In genomic region chr10:46536171-46536570, GRCh38 we compare ENCODE assay signal across 15 cellular contexts. TPM values are rescaled to one million over a fixed set of nuclear protein-coding genes. Genes with fewer than 3 reads are reported as not detected.
DNase-seq lines count a peak whose midpoint lies in the region; ATAC-seq, FAIRE-seq and TF ChIP-seq lines count a peak whose summit lies in the region.
"Had no signal": no experiment of that assay in that cellular context is flagged by ENCODE, and none has a peak within 500 bp of the region (broad histone marks: within the 10 kb centered on the region; RNA-seq: fewer than 3 reads in every experiment).

No MANE protein-coding gene starts in this region.

- H3K4me3 ChIP-seq in H1 (ENCODE audit: extremely low read depth in 1 of 4, insufficient read depth in 2 of 4, low read depth in 3 of 4, low read length in 4 of 4) (no peak overlapping the region), aorta (ENCODE audit: low read length in 2 of 2) (no peak overlapping the region)

- H3K56ac ChIP-seq in H1 (replicated peaks; ENCODE audit: insufficient read length, low read depth, low read length) = no peak overlapping the region

- H3K18ac ChIP-seq in H1 (ENCODE audit: extremely low read depth, low read length) = no peak overlapping the region

- POLR2A ChIA-PET in H1 (lab: Charles Lee; ENCODE audit: partially characterized antibody) = interaction anchor here (1.3 kb wide), 1 partner anchor 21 kb away, joined by 4 read pairs; the partner anchor contains the start of gene GPRIN2

- no peak for TF ChIP-seq EP300 in H1 (IDR thresholded peaks at IDR 0.05; ENCODE audit: borderline replicate concordance in 1 of 2, low read depth in 2 of 2, low read length in 2 of 2)

- H3K9ac ChIP-seq in H1 (replicated peaks in 1 of 4; ENCODE audit: extremely low read depth in 1 of 4, low read depth in 3 of 4, low read length in 3 of 4) = no peak overlapping the region

- peaks cover 0 to 6% (median 1%) of the 10 kb centered on the region in 4 experiments; a peak in 4 of 7 replicates for H3K27me3 ChIP-seq in H1 (replicated peaks in 1 of 4; ENCODE audit: control insufficient read depth in 3 of 4, extremely low read depth in 1 of 4, insufficient read depth in 3 of 4, low read length in 3 of 4)
- H3K27me3 ChIP-seq in aorta (ENCODE audit: control insufficient read depth in 1 of 2, insufficient read depth in 2 of 2, low read length in 1 of 2) = no peaks in the 10 kb centered on the region

- H4K5ac ChIP-seq in H1 (ENCODE audit: insufficient read length, low read depth, low read length) = no peak overlapping the region

- intact Hi-C loops in left cardiac atrium (cut with DNase I) = no loop called here
- intact Hi-C loops in cardiac septum (cut with DNase I) = no loop called here
- intact Hi-C loops in posterior cingulate gyrus (cut with DNase I) = no loop called here
- intact Hi-C loops in aorta (cut with DNase I) = no loop called here

- H3K4me1 ChIP-seq in H1 (replicated peaks in 1 of 4; ENCODE audit: control insufficient read depth in 3 of 4, insufficient read depth in 4 of 4, low read length in 3 of 4) = peaks cover 7 to 10% (median 8%) of the 10 kb centered on the region in 4 experiments; a peak in 6 of 7 replicates
- H3K4me1 ChIP-seq in aorta (ENCODE audit: control insufficient read depth in 1 of 2, insufficient read depth in 2 of 2, low read length in 2 of 2) = no peaks in the 10 kb centered on the region

- FAIRE-seq in H1 (lab: Jason Lieb, UNC) = no peak
- FAIRE-seq in D721Med (lab: Jason Lieb, UNC) = no peak

- H3K36me3 ChIP-seq in H1 (ENCODE audit: control insufficient read depth in 2 of 4, insufficient read depth in 4 of 4, low read length in 3 of 4) (no peaks in the 10 kb centered on the region), aorta (ENCODE audit: control insufficient read depth in 1 of 2, insufficient read depth in 2 of 2, low read length in 1 of 2) (no peaks in the 10 kb centered on the region)

- ATAC-seq in left cardiac atrium (no peak), aorta (ENCODE audit: low FRiP score) (no peak), HG03280 (IDR thresholded peaks at IDR 0.05; ENCODE audit: unreplicated experiment) (no peak)

- no peak overlapping the region for H3K23ac ChIP-seq in H1 (ENCODE audit: insufficient read length)

- DNase-seq in left cardiac atrium = peak; percentile 12
- DNase-seq in cardiac septum (ENCODE audit: low spot score) = no peak
- DNase-seq in H1 (ENCODE audit: low read depth in 1 of 2, low spot score in 2 of 2) = no peak
- peak in 6 of 10 donors; percentile 1 to 86 (median 38) for DNase-seq in posterior cingulate gyrus
- DNase-seq in aorta = peak; percentile 46 to 73
- DNase-seq in NCI-H510A treated with DMSO at 0.1 percent for 48 hours (lab: John Stamatoyannopoulos, UW) = no peak
- no peak for DNase-seq in D721Med (ENCODE audit: insufficient read length, low spot score)
- DNase-seq: ACHN; CD4-positive, CD25-positive, alpha-beta regulatory T cell; H9; NCI-H187; NCI-H69 had no signal

- H3K4me2 ChIP-seq in H1 (ENCODE audit: insufficient read depth in 1 of 2, low read depth in 2 of 2, low read length in 2 of 2) = no peak overlapping the region

- 0 out of 2 replicates have a peak overlapping the region, but pooled peaks have one; percentile 13 for H2AK5ac ChIP-seq in H1 (ENCODE audit: low read depth, low read length)

- no peak overlapping the region for H3K14ac ChIP-seq in H1 (ENCODE audit: insufficient read length)

- H3K27ac ChIP-seq in H1 (ENCODE audit: low read depth, low read length) (no peak overlapping the region), aorta (ENCODE audit: low read depth in 1 of 2, low read length in 2 of 2) (no peak overlapping the region)

- H2BK5ac ChIP-seq in H1 (ENCODE audit: low read depth, low read length) = no peak overlapping the region

- TF ChIP-seq CTCF in H1 (IDR thresholded peaks at IDR 0.05; ENCODE audit: control extremely low read depth in 1 of 3, insufficient read depth in 1 of 3, low read depth in 1 of 3, low read length in 3 of 3) = no peak
- TF ChIP-seq CTCF in D721Med (IDR thresholded peaks at IDR 0.05; ENCODE audit: insufficient read depth, missing control alignments) = no peak

- H2BK12ac ChIP-seq in H1 (ENCODE audit: low read depth, low read length) = no peak overlapping the region

- CTCF ChIA-PET in H1 (lab: Charles Lee; ENCODE audit: partially characterized antibody) = interaction anchor here (0.9 to 6.5 kb wide), 3 partner anchors 9 to 14 kb away, joined by 4 to 46 read pairs (median 23); no protein-coding TSS in a partner anchor

- H3K23me2 ChIP-seq in H1 (ENCODE audit: low read depth, low read length) = peaks cover 2% of the 10 kb centered on the region; the same call in 1 of the 2 replicates

- no peak overlapping the region for H4K8ac ChIP-seq in H1 (ENCODE audit: extremely low read depth, insufficient read depth, low read length)

- no peak for TF ChIP-seq RAD21 in H1 (IDR thresholded peaks at IDR 0.05 in 1 of 2, conservative IDR thresholded peaks at IDR 0.05 in 1 of 2; ENCODE audit: low read depth in 2 of 2, low read length in 2 of 2)

- peak overlapping the region; percentile 1 for H3K4ac ChIP-seq in H1 (replicated peaks; ENCODE audit: insufficient read length, low read depth, low read length)

- no peak for TF ChIP-seq POLR2A in H1 (IDR thresholded peaks at IDR 0.05; ENCODE audit: control extremely low read depth in 1 of 2, low read depth in 2 of 2, low read length in 2 of 2)

- H4K20me1 ChIP-seq in H1 (replicated peaks in 1 of 2; ENCODE audit: control insufficient read depth in 1 of 2, insufficient read depth in 2 of 2, low read length in 2 of 2) = peaks cover 0 to 2% of the 10 kb centered on the region in 2 experiments

- 87% methylated on average over 6 of the region's 6 CpGs; no CpG with 5 or more reads in 1 of the 2 experiments for WGBS in H1 (ENCODE audit: extremely low coverage in 1 of 2, insufficient coverage in 1 of 2, insufficient read length in 1 of 2, insufficient replicate concordance in 2 of 2, low coverage in 1 of 2, low lambda C conversion rate in 2 of 2, missing lambda C conversion rate in 1 of 2), 2 experiments
- WGBS in aorta, 2 donors = 93 to 95% methylated on average over 6 of the region's 6 CpGs

- H3K79me2 ChIP-seq in H1 (ENCODE audit: control insufficient read depth in 1 of 2, insufficient read depth in 2 of 2, low read length in 2 of 2) = no peaks in the 10 kb centered on the region

- H2BK120ac ChIP-seq in H1 (replicated peaks; ENCODE audit: low read depth, low read length) = no peak overlapping the region

- H2AFZ ChIP-seq in H1 (ENCODE audit: low read length) = no peak overlapping the region

- no peaks in the 10 kb centered on the region for H3K79me1 ChIP-seq in H1 (ENCODE audit: low read depth, low read length)

- no peaks in the 10 kb centered on the region for H3K9me3 ChIP-seq in H1 (ENCODE audit: insufficient read depth in 2 of 2, low read depth in 1 of 2, low read length in 1 of 2)
- no peaks in the 10 kb centered on the region for H3K9me3 ChIP-seq in aorta (ENCODE audit: control insufficient read depth, low read length)

- no peak overlapping the region for H2BK15ac ChIP-seq in H1 (ENCODE audit: low read length)

- H4K91ac ChIP-seq in H1 (replicated peaks; ENCODE audit: insufficient read length, low read length) = peak overlapping the region; percentile 0

- H2BK20ac ChIP-seq in H1 (ENCODE audit: low read length) = no peak overlapping the region

TF ChIP-seq in H1, 55 proteins besides CTCF, POLR2A, EP300 and RAD21 (continues in another document):
- no peak for TF ChIP-seq CTBP2 (IDR thresholded peaks at IDR 0.05; ENCODE audit: borderline replicate concordance, insufficient read depth, insufficient read length, low read length)
- TF ChIP-seq TEAD4 (IDR thresholded peaks at IDR 0.05; ENCODE audit: low read depth, low read length) = no peak
- TF ChIP-seq EGR1 (IDR thresholded peaks at IDR 0.05; ENCODE audit: borderline replicate concordance, low read depth, low read length) = no peak
- no peak for TF ChIP-seq ATF3 (IDR thresholded peaks at IDR 0.05; ENCODE audit: insufficient read depth, low read depth, low read length)
- TF ChIP-seq SP4 (IDR thresholded peaks at IDR 0.05; ENCODE audit: low read length) = no peak
- no peak for TF ChIP-seq SIN3A (conservative IDR thresholded peaks at IDR 0.05 in 1 of 2, IDR thresholded peaks at IDR 0.05 in 1 of 2; ENCODE audit: low read depth in 1 of 2, low read length in 2 of 2)
- no peak for TF ChIP-seq KDM1A (IDR thresholded peaks at IDR 0.05; ENCODE audit: borderline replicate concordance, low read length)
- TF ChIP-seq RBBP5 (IDR thresholded peaks at IDR 0.05; ENCODE audit: borderline replicate concordance, low read depth, low read length) = no peak

RNA-seq across cellular contexts. Expression of gene GPRIN2, which starts 20.3 kb away (rescaled TPM):
- not detected for total RNA-seq in left cardiac atrium
- not detected for total RNA-seq in cardiac septum
- total RNA-seq in H1 (2021; fragmentation: NEBNext Ultra II Directional; extraction: Animal tissue kit (Norgen Biotek cat#: 25700)) = 17.8 and 18.6 TPM in 2 replicates
- polyA plus RNA-seq in H1 (2011; rRNA removed) = 14.3 and 19.7 TPM in 2 replicates
- 15.7 TPM for polyA plus RNA-seq in H1 (2011; cell fraction: cytosol; rRNA removed)
- polyA plus RNA-seq in H1 (2011; cell fraction: nucleus; rRNA removed) = 60.7 TPM
- 5.2 to 15.3 TPM (median 12.7 TPM) in 4 replicates for polyA plus RNA-seq in H1 (2012, experiment 1 of 2)
- 10.9 TPM for polyA plus RNA-seq in H1 (2012, experiment 2 of 2)
- 5.4 TPM for polyA plus RNA-seq in H1 (2013, experiment 1 of 2)
- polyA plus RNA-seq in H1 (2013, experiment 2 of 2) = 4.6 TPM
- 10.2 and 12.8 TPM in 2 replicates for polyA minus RNA-seq in H1 (2011; rRNA and poly(A)+ RNA removed)
- polyA minus RNA-seq in H1 (2011; cell fraction: cytosol; rRNA and poly(A)+ RNA removed) = 18.2 TPM
- 42.1 TPM for polyA minus RNA-seq in H1 (2011; cell fraction: nucleus; rRNA and poly(A)+ RNA removed)
- total RNA-seq in aorta = 1 to 10 TPM in 1 of 2 donors, under 1 TPM in 1; 0.36 to 1.2 TPM
- polyA plus RNA-seq in aorta = 1 to 10 TPM in 1 of 2 donors, under 1 TPM in 1; 0.54 to 4.0 TPM
- total RNA-seq: CD4-positive, CD25-positive, alpha-beta regulatory T cell; HT1080; LHCN-M2 had no signal
- polyA plus RNA-seq: CD4-positive, CD25-positive, alpha-beta regulatory T cell had no signal

RNA-seq across cellular contexts. Expression of gene SYT15, which starts 42.8 kb away (rescaled TPM):
- total RNA-seq in left cardiac atrium (1 to 10 TPM; 4.6 to 4.9 TPM), cardiac septum (6.7 TPM), aorta (10 to 100 TPM in 1 of 2 donors, 1 to 10 TPM in 1; 8.8 to 24.8 TPM)
- total RNA-seq in H1 (2021; fragmentation: NEBNext Ultra II Directional; extraction: Animal tissue kit (Norgen Biotek cat#: 25700)) = 0.61 and 1.5 TPM in 2 replicates
- polyA plus RNA-seq in H1 (2011; rRNA removed) (0.39 and 0.58 TPM in 2 replicates), aorta (under 1 TPM; 0.13 to 0.79 TPM)
- polyA plus RNA-seq in H1 (2011; cell fraction: cytosol; rRNA removed) = 0.47 TPM
- 1.1 TPM for polyA plus RNA-seq in H1 (2011; cell fraction: nucleus; rRNA removed)
- 0.34 to 0.76 TPM (median 0.43 TPM) in 4 replicates for polyA plus RNA-seq in H1 (2012, experiment 1 of 2)
- polyA plus RNA-seq in H1 (2012, experiment 2 of 2) = 0.08 TPM
- polyA plus RNA-seq in H1 (2013, experiment 1 of 2) = 0.43 TPM
- polyA plus RNA-seq in H1 (2013, experiment 2 of 2) = 0.44 TPM
- polyA minus RNA-seq in H1 (2011; rRNA and poly(A)+ RNA removed) = 0.46 and 1.0 TPM in 2 replicates
- 1.8 TPM for polyA minus RNA-seq in H1 (2011; cell fraction: cytosol; rRNA and poly(A)+ RNA removed)
- polyA minus RNA-seq in H1 (2011; cell fraction: nucleus; rRNA and poly(A)+ RNA removed) = 1.3 TPM

Comparison
In these comparisons a context has a peak if more than half of its experiments do, and no peak if none do; other contexts are left out.
1. DNase-seq: peak in left cardiac atrium (single experiment), posterior cingulate gyrus (6 of 10) and aorta (2 of 2); none in cardiac septum (single experiment), H1 (0 of 2), NCI-H510A treated with DMSO at 0.1 percent for 48 hours (single experiment) and D721Med (single experiment).